In the genomic region with DNA sequence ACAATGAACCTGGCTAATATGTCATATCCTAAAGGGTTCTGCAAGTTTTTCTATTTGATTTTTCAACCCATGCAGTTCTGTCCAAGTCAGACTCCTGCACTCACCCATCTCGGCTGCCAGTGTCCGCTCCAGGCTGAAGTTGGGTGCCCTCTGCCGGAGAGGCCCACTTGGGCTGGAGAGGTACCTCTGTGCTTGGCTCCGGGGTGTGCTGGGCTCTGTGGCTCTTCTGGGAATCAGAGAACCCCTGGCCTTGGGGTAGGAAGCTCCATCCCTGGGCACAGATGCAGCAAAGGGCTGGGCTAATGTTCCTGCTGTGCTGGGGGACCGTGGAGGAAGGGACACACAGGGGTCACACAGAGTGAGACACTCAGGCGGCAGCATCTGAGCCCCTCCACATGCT, we compare ENCODE assay signal across 21 cellular contexts. TPM values are rescaled to one million over a fixed set of nuclear protein-coding genes. Genes with fewer than 3 reads are reported as not detected.
DNase-seq lines count a peak whose midpoint lies in the region; ATAC-seq lines count a peak whose summit lies in the region.
"Had no signal": no experiment of that assay in that cellular context is flagged by ENCODE, and none has a peak within 500 bp of the region (broad histone marks: within the 10 kb centered on the region; RNA-seq: fewer than 3 reads in every experiment).

No MANE protein-coding gene starts in this region.

- H3K36me3 Mint-ChIP-seq in activated naive CD4-positive, alpha-beta T cell treated with anti-CD3 and anti-CD28 coated beads, Interleukin-2, amount 50 U/mL, for 72 hours, result peaks cover 25 to 33% of the 10 kb centered on the region in 2 donors
- H3K36me3 Mint-ChIP-seq in T-helper 17 cell (ENCODE audit: low read depth), result peaks cover 13% of the 10 kb centered on the region
- H3K36me3 Mint-ChIP-seq in immature natural killer cell, result peaks cover 26 to 50% (median 43%) of the 10 kb centered on the region in 3 donors
- peaks cover 55% of the 10 kb centered on the region for H3K36me3 Mint-ChIP-seq in stimulated activated memory B cell treated with anti-CD40 and anti-IgM and Interleukin-4, amounts not matched to agents 10 μg/mL and 1 μg/mL and 100 μg/mL, for 72 hours

- ATAC-seq in activated naive CD4-positive, alpha-beta T cell treated with anti-CD3 and anti-CD28 coated beads, Interleukin-2, amount 50 U/mL, for 72 hours, result no peak
- ATAC-seq in T-helper 17 cell (no peak), HG02610 (IDR thresholded peaks at IDR 0.05; ENCODE audit: unreplicated experiment) (no peak)
- no peak for ATAC-seq in stimulated activated memory B cell treated with anti-CD40 and anti-IgM and Interleukin-4, amounts not matched to agents 10 μg/mL and 1 μg/mL and 100 μg/mL, for 72 hours
- ATAC-seq: Panc1 had no signal

- H3K27ac Mint-ChIP-seq in activated naive CD4-positive, alpha-beta T cell treated with anti-CD3 and anti-CD28 coated beads, Interleukin-2, amount 50 U/mL, for 72 hours, result peak overlapping the region; percentile 24 to 96
- peak overlapping the region; percentile 82 for H3K27ac Mint-ChIP-seq in T-helper 17 cell
- H3K27ac Mint-ChIP-seq in immature natural killer cell, result peak overlapping the region in 5 of 6 donors; percentile 84 to 98 (median 91)
- H3K27ac Mint-ChIP-seq in stimulated activated memory B cell treated with anti-CD40 and anti-IgM and Interleukin-4, amounts not matched to agents 10 μg/mL and 1 μg/mL and 100 μg/mL, for 72 hours, result peak overlapping the region; percentile 79

- H3K4me1 Mint-ChIP-seq in T-helper 17 cell, result peaks cover 25% of the 10 kb centered on the region
- peaks cover 36 to 42% of the 10 kb centered on the region in 2 donors for H3K4me1 Mint-ChIP-seq in immature natural killer cell
- peaks cover 29% of the 10 kb centered on the region for H3K4me1 Mint-ChIP-seq in stimulated activated memory B cell treated with anti-CD40 and anti-IgM and Interleukin-4, amounts not matched to agents 10 μg/mL and 1 μg/mL and 100 μg/mL, for 72 hours

- DNase-seq in activated naive CD4-positive, alpha-beta T cell treated with anti-CD3 and anti-CD28 coated beads, Interleukin-2, amount 50 U/mL, for 72 hours (ENCODE audit: low spot score in 2 of 2), result no peak
- no peak for DNase-seq in activated naive CD4-positive, alpha-beta T cell treated with Interleukin-2 at 50 U/mL for 16 hours
- DNase-seq in T-helper 17 cell, result no peak
- no peak for DNase-seq in immature natural killer cell
- no peak for DNase-seq in SK-N-DZ (ENCODE audit: low spot score)
- no peak for DNase-seq in COR-L47 (lab: John Stamatoyannopoulos, UW)
- DNase-seq: C1 segment of cervical spinal cord, GDM1, GM23248, NCI-H1436, NCI-H2029, NCI-H2171, NCI-H446 treated with DMSO at 0.1 percent for 48 hours had no signal

- no peaks in the 10 kb centered on the region for H3K27me3 Mint-ChIP-seq in T-helper 17 cell
- peaks cover 0 to 5% (median 4%) of the 10 kb centered on the region in 3 donors for H3K27me3 Mint-ChIP-seq in immature natural killer cell (ENCODE audit: low read depth in 3 of 3)
- H3K27me3 Mint-ChIP-seq in stimulated activated memory B cell treated with anti-CD40 and anti-IgM and Interleukin-4, amounts not matched to agents 10 μg/mL and 1 μg/mL and 100 μg/mL, for 72 hours, result no peaks in the 10 kb centered on the region

- no peaks in the 10 kb centered on the region for H3K9me3 Mint-ChIP-seq in activated naive CD4-positive, alpha-beta T cell treated with anti-CD3 and anti-CD28 coated beads, Interleukin-2, amount 50 U/mL, for 72 hours
- no peaks in the 10 kb centered on the region for H3K9me3 Mint-ChIP-seq in immature natural killer cell
- H3K9me3 Mint-ChIP-seq in stimulated activated memory B cell treated with anti-CD40 and anti-IgM and Interleukin-4, amounts not matched to agents 10 μg/mL and 1 μg/mL and 100 μg/mL, for 72 hours, result no peaks in the 10 kb centered on the region

- no peaks in the 10 kb centered on the region for H3K9me3 ChIP-seq in T-helper 17 cell (ENCODE audit: control insufficient read depth, low read length, poor library complexity, severe bottlenecking)
- H3K9me3 ChIP-seq: HAP-1, SJSA1 had no signal

- H3K4me3 Mint-ChIP-seq in T-helper 17 cell (no peak overlapping the region), immature natural killer cell (no peak overlapping the region)
- no peak overlapping the region for H3K4me3 Mint-ChIP-seq in stimulated activated memory B cell treated with anti-CD40 and anti-IgM and Interleukin-4, amounts not matched to agents 10 μg/mL and 1 μg/mL and 100 μg/mL, for 72 hours

RNA-seq across cellular contexts. Expression of gene ORM2, which starts 26.2 kb away (rescaled TPM):
- not detected for total RNA-seq in activated naive CD4-positive, alpha-beta T cell treated with anti-CD3 and anti-CD28 coated beads, Interleukin-2, amount 50 U/mL, for 72 hours
- not detected for total RNA-seq in T-helper 17 cell
- not detected for polyA plus RNA-seq in immature natural killer cell
- not detected in 2 replicates for polyA plus RNA-seq in SK-N-DZ (2014; cell fraction: cytosol; rRNA removed)
- polyA plus RNA-seq in SK-N-DZ (2014; cell fraction: nucleus; rRNA removed), result not detected in 2 replicates
- total RNA-seq: Daoy, GM23248, HT1080, MCF 10A, SJSA1 had no signal
- polyA plus RNA-seq: GM23248 had no signal

RNA-seq across cellular contexts. Expression of gene AKNA, which starts 32.0 kb away (rescaled TPM):
- total RNA-seq in activated naive CD4-positive, alpha-beta T cell treated with anti-CD3 and anti-CD28 coated beads, Interleukin-2, amount 50 U/mL, for 72 hours, result 100 to 1,000 TPM; 165 to 174 TPM
- total RNA-seq in T-helper 17 cell, result 100 to 1,000 TPM; 263 to 323 TPM
- 10 to 100 TPM in 2 of 3 donors, 1 to 10 TPM in 1; 4.0 to 56.3 (median 13.8) TPM for polyA plus RNA-seq in immature natural killer cell
- polyA plus RNA-seq in SK-N-DZ (2014; cell fraction: cytosol; rRNA removed), result 3.1 and 3.2 TPM in 2 replicates
- polyA plus RNA-seq in SK-N-DZ (2014; cell fraction: nucleus; rRNA removed), result 1.9 and 7.9 TPM in 2 replicates

RNA-seq across cellular contexts. Expression of gene ORM1, which starts 32.9 kb away (rescaled TPM):
- not detected for total RNA-seq in activated naive CD4-positive, alpha-beta T cell treated with anti-CD3 and anti-CD28 coated beads, Interleukin-2, amount 50 U/mL, for 72 hours
- total RNA-seq in T-helper 17 cell, result not detected
- polyA plus RNA-seq in immature natural killer cell, result not detected
- polyA plus RNA-seq in SK-N-DZ (2014; cell fraction: cytosol; rRNA removed), result not detected in 2 replicates
- polyA plus RNA-seq in SK-N-DZ (2014; cell fraction: nucleus; rRNA removed), result not detected in 2 replicates
- total RNA-seq: Daoy, GM23248, HT1080, MCF 10A, SJSA1 had no signal
- polyA plus RNA-seq: GM23248 had no signal
